In the genomic region with DNA sequence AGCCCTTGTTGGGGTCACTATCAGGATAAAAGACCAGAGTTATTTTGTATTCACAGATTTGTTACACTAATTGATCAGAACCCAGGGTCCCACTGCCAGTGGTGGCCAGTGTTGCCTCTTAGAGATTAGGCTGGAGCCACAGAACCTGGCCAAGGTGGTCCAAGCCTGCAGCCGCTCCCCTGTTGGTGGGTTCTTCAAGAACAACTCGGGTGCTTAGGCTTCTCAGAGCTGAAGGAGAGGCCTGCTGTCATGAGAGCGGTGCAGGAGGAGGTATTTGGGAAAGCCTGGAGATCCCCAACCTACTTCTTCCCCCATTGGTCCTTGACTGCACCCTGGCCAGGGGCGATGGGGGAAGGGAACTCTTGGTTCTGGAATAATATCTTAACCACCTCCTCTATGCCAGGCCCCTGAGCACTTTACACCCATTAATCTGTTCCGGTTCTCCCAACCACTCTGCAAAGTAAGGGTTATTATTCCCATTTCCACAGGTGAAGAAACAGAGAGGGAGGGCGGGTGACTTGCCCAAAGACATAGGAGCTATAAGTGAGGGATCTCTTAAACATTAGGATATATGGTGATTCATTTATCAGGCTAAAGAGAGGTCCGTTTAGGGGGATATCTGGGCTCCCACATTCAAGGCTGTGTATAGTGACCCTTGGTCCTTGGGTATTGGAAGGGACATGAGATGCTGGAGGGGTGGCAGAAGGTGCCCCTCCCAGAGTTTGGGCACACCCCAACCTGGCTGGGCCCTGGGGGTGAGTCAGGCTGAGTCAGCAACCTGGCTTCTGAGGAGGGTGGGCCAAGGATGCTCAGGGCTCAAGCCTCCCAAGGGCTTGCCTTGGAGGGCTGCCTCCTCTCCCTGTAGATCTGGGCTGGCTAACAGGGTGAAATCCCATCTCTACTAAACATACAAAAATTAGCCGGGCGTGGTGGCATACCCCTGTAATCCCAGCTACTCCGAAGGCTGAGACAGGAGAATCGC, we compare ENCODE assay signal across 10 cellular contexts. TPM values are rescaled to one million over a fixed set of nuclear protein-coding genes. Genes with fewer than 3 reads are reported as not detected.
DNase-seq lines count a peak whose midpoint lies in the region; ATAC-seq, FAIRE-seq and TF ChIP-seq lines count a peak whose summit lies in the region.
"Had no signal": no experiment of that assay in that cellular context is flagged by ENCODE, and none has a peak within 500 bp of the region (broad histone marks: within the 10 kb centered on the region; RNA-seq: fewer than 3 reads in every experiment).

No MANE protein-coding gene starts in this region.

- peaks cover 33% of the 10 kb centered on the region for H3K27me3 Mint-ChIP-seq in dendritic cell treated with granulocyte-macrophage colony-stimulating factor and Interleukin-4, amounts not matched to agents 40 ng/mL and 50 ng/mL, for 4 days

- peak overlapping the region; percentile 100 for H3K27ac ChIP-seq in A549
- peak overlapping the region; percentile 88 for H3K27ac ChIP-seq in muscle layer of duodenum (ENCODE audit: low read length)

- DNase-seq in A549 (ENCODE audit: low read depth in 1 of 2, low spot score in 1 of 2) (peak in 1 of 2 experiments; percentile 67), M059J (ENCODE audit: low read depth) (peak; percentile 68), BE2C (no peak), NCI-H2227 treated with DMSO at 0.1 percent for 48 hours (lab: John Stamatoyannopoulos, UW) (no peak), RPMI8226 (no peak)

- TF ChIP-seq POLR2A in A549 (IDR thresholded peaks at IDR 0.05; ENCODE audit: low read length): no peak

- ATAC-seq in A549 (peak; percentile 30 to 39; a peak in 5 of 6 replicates), HG03039 (IDR thresholded peaks at IDR 0.05; ENCODE audit: unreplicated experiment) (no peak)

- CTCF ChIA-PET in A549 (lab: Yijun Ruan, JAX): interaction anchor here (0.6 to 10.6 kb wide), 26 partner anchors 8 to 1302 kb away, joined by 3 to 188 read pairs (median 4); partner anchors contain the start of genes KDF1 and TENT5B

- no peak overlapping the region for H3K4me3 Mint-ChIP-seq in dendritic cell treated with granulocyte-macrophage colony-stimulating factor and Interleukin-4, amounts not matched to agents 40 ng/mL and 50 ng/mL, for 4 days

- peaks cover 7% of the 10 kb centered on the region for H3K27me3 ChIP-seq in muscle layer of duodenum (ENCODE audit: low read depth, low read length)
- no peaks in the 10 kb centered on the region for H3K27me3 ChIP-seq in BE2C

- no peaks in the 10 kb centered on the region for H3K9me3 Mint-ChIP-seq in dendritic cell treated with granulocyte-macrophage colony-stimulating factor and Interleukin-4, amounts not matched to agents 40 ng/mL and 50 ng/mL, for 4 days
- H3K9me3 Mint-ChIP-seq: activated CD8-positive, alpha-beta T cell treated with anti-CD3 and anti-CD28 coated beads for 36 hours; natural killer cell had no signal

- FAIRE-seq in A549 (lab: Jason Lieb, UNC): no peak

- intact Hi-C loops in dendritic cell treated with granulocyte-macrophage colony-stimulating factor and Interleukin-4, amounts not matched to agents 40 ng/mL and 50 ng/mL, for 4 days (cut with micrococcal nuclease): loop anchor here (5.0 kb wide), 1 partner anchor 44 kb away; no protein-coding TSS in a partner anchor

- no peaks in the 10 kb centered on the region for H3K9me3 ChIP-seq in A549
- no peaks in the 10 kb centered on the region for H3K9me3 ChIP-seq in muscle layer of duodenum (ENCODE audit: control insufficient read depth in 1 of 2, low read length in 2 of 2)
- H3K9me3 ChIP-seq in BE2C: no peaks in the 10 kb centered on the region

- POLR2A ChIA-PET in A549 (lab: Yijun Ruan, JAX): interaction anchor here (1.0 to 1.1 kb wide), 2 partner anchors 14 to 32 kb away, joined by 3 to 5 read pairs; partner anchors contain the start of gene TENT5B

- TF ChIP-seq CTCF in A549 (IDR thresholded peaks at IDR 0.05) (no peak), BE2C (IDR thresholded peaks at IDR 0.05; ENCODE audit: low read depth, low read length) (no peak)

- no peaks in the 10 kb centered on the region for H3K36me3 Mint-ChIP-seq in dendritic cell treated with granulocyte-macrophage colony-stimulating factor and Interleukin-4, amounts not matched to agents 40 ng/mL and 50 ng/mL, for 4 days (ENCODE audit: low read depth)
- H3K36me3 Mint-ChIP-seq: natural killer cell had no signal

- H3K36me3 ChIP-seq in muscle layer of duodenum (ENCODE audit: control insufficient read depth in 1 of 2, insufficient read depth in 2 of 2, low read length in 2 of 2) (no peaks in the 10 kb centered on the region), BE2C (no peaks in the 10 kb centered on the region)

- H3K4me1 Mint-ChIP-seq in dendritic cell treated with granulocyte-macrophage colony-stimulating factor and Interleukin-4, amounts not matched to agents 40 ng/mL and 50 ng/mL, for 4 days (ENCODE audit: low read depth): peaks cover 40% of the 10 kb centered on the region

- no peak for TF ChIP-seq EP300 in A549 (IDR thresholded peaks at IDR 0.05)

- peak overlapping the region; percentile 48 for H3K27ac Mint-ChIP-seq in dendritic cell treated with granulocyte-macrophage colony-stimulating factor and Interleukin-4, amounts not matched to agents 40 ng/mL and 50 ng/mL, for 4 days
- H3K27ac Mint-ChIP-seq: activated CD8-positive, alpha-beta T cell treated with anti-CD3 and anti-CD28 coated beads for 36 hours; natural killer cell had no signal

- TF ChIP-seq RAD21 in A549 (conservative IDR thresholded peaks at IDR 0.05 in 1 of 2, IDR thresholded peaks at IDR 0.05 in 1 of 2): no peak

- peaks cover 62% of the 10 kb centered on the region for H3K4me1 ChIP-seq in A549
- peaks cover 14 to 52% of the 10 kb centered on the region in 2 donors for H3K4me1 ChIP-seq in muscle layer of duodenum (ENCODE audit: control insufficient read depth in 1 of 2, insufficient read depth in 2 of 2, low read length in 2 of 2)
- H3K4me1 ChIP-seq in BE2C: no peaks in the 10 kb centered on the region

- WGBS in A549 (ENCODE audit: missing lambda C conversion rate): 22% methylated on average over 11 of the region's 11 CpGs

- H3K4me3 ChIP-seq in A549 (peak overlapping the region; percentile 96), muscle layer of duodenum (ENCODE audit: low read depth in 1 of 2, low read length in 2 of 2) (peak overlapping the region in 1 of 2 donors; percentile 45), BE2C (ENCODE audit: low read depth, low read length) (no peak overlapping the region)

- H3K4me2 ChIP-seq in A549: peak overlapping the region; percentile 99

TF ChIP-seq in A549, 52 proteins besides CTCF, POLR2A, EP300 and RAD21 (continues in another document):
- peak; percentile 92 for TF ChIP-seq MAFK (IDR thresholded peaks at IDR 0.05; ENCODE audit: partially characterized antibody)
- no peak for TF ChIP-seq KDM5A (IDR thresholded peaks at IDR 0.05)
- TF ChIP-seq TP53 (CRISPR knock-in tag; IDR thresholded peaks at IDR 0.05): peak; percentile 37; the same call in 1 of the 2 replicates
- 0 out of 2 replicates have a peak, but pooled peaks have one; percentile 35 for TF ChIP-seq TFCP2L1 (CRISPR knock-in tag; IDR thresholded peaks at IDR 0.05)
- TF ChIP-seq EHF (CRISPR knock-in tag; IDR thresholded peaks at IDR 0.05): no peak
- peak; percentile 65; the same call in 1 of the 2 replicates for TF ChIP-seq PBX3 (IDR thresholded peaks at IDR 0.05)
- TF ChIP-seq RCOR1 (IDR thresholded peaks at IDR 0.05; ENCODE audit: low read depth, low read length): no peak
- TF ChIP-seq MAX (IDR thresholded peaks at IDR 0.05): no peak; the same call in 1 of the 2 replicates
- TF ChIP-seq FOSL2 (IDR thresholded peaks at IDR 0.05): peak; percentile 55; the same call in 1 of the 2 replicates
- peak; percentile 78 for TF ChIP-seq FOSL2 (CRISPR knock-in tag; IDR thresholded peaks at IDR 0.05)
- TF ChIP-seq NFE2L2 (conservative IDR thresholded peaks at IDR 0.05; ENCODE audit: low read length): no peak

RNA-seq across cellular contexts. Expression of gene TRNP1, which starts 5.1 kb away (rescaled TPM):
- 113 and 134 TPM in 2 replicates for polyA plus RNA-seq in A549 (2011; rRNA removed)
- polyA plus RNA-seq in A549 (2012; cell fraction: cytosol; rRNA removed): 109 and 152 TPM in 2 replicates
- 100 and 141 TPM in 2 replicates for polyA plus RNA-seq in A549 (2012; cell fraction: nucleus; rRNA removed)
- 68.5 to 86.3 TPM (median 73.9 TPM) in 3 replicates for polyA plus RNA-seq in A549 (2017; fragmentation: RNase III; extraction: RNeasy Plus Mini Kit Qiagen cat#74134 plus additional on column Dnase treatment)
- 61.4 and 69.2 TPM in 2 replicates for polyA minus RNA-seq in A549 (2011; rRNA and poly(A)+ RNA removed)
- 3.9 and 11.6 TPM in 2 replicates for total RNA-seq in M059J (2014; rRNA removed; shearing (Covaris generic))
- polyA plus RNA-seq in BE2C (2012; ENCODE audit: insufficient read depth, insufficient read length, low read depth): 0.37 TPM

RNA-seq across cellular contexts. Expression of gene TENT5B, which starts 14.0 kb away (rescaled TPM):
- polyA plus RNA-seq in A549 (2011; rRNA removed) (0.27 and 0.36 TPM in 2 replicates), A549 (2017; fragmentation: RNase III; extraction: RNeasy Plus Mini Kit Qiagen cat#74134 plus additional on column Dnase treatment) (0.98 to 1.2 TPM (median 1.0 TPM) in 3 replicates)
- polyA plus RNA-seq in A549 (2012; cell fraction: cytosol; rRNA removed): 0.94 and 1.0 TPM in 2 replicates
- polyA plus RNA-seq in A549 (2012; cell fraction: nucleus; rRNA removed): 1.5 and 1.8 TPM in 2 replicates
- polyA minus RNA-seq in A549 (2011; rRNA and poly(A)+ RNA removed): 0.33 and 0.83 TPM in 2 replicates
- total RNA-seq in M059J (2014; rRNA removed; shearing (Covaris generic)): 7.1 and 8.7 TPM in 2 replicates
- polyA plus RNA-seq in BE2C (2012; ENCODE audit: insufficient read depth, insufficient read length, low read depth): 0.25 TPM
- total RNA-seq: activated CD8-positive, alpha-beta T cell treated with anti-CD3 and anti-CD28 coated beads for 36 hours had no signal

RNA-seq across cellular contexts. Expression of gene KDF1, which starts 38.3 kb away (rescaled TPM):
- polyA plus RNA-seq in A549 (2011; rRNA removed) (not detected in 2 replicates), A549 (2017; fragmentation: RNase III; extraction: RNeasy Plus Mini Kit Qiagen cat#74134 plus additional on column Dnase treatment) (not detected in 3 replicates)
- polyA plus RNA-seq in A549 (2012; cell fraction: cytosol; rRNA removed): not detected in 2 replicates
- polyA plus RNA-seq in A549 (2012; cell fraction: nucleus; rRNA removed): not detected in 2 replicates
- polyA minus RNA-seq in A549 (2011; rRNA and poly(A)+ RNA removed): 0.15 TPM in 1 of 2 replicates, not detected in the other
- not detected in 2 replicates for total RNA-seq in M059J (2014; rRNA removed; shearing (Covaris generic))
- not detected for polyA plus RNA-seq in BE2C (2012; ENCODE audit: insufficient read depth, insufficient read length, low read depth)
